In the genomic region with DNA sequence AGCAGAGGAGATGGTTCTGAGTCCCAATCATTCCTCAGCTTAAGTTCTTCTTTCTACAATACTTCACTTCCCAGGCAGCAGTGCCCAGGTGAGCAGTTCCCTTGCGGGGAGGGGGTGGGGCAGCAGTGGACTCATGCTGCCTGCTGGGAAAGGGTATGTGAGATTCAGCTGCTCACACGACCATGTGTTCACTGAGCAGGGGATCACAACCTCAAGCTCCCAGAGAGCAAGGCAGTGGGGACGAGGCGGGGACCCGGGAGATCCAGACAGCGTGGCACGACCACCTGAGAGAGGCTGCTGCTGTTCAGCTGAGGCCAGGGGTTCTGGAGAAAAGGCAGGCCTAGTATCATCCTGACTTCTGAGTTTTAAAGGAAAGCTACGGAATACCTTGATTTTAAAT, we compare ENCODE assay signal across 23 cellular contexts.
DNase-seq lines count a peak whose midpoint lies in the region; ATAC-seq, FAIRE-seq and TF ChIP-seq lines count a peak whose summit lies in the region.
"Had no signal": no experiment of that assay in that cellular context is flagged by ENCODE, and none has a peak within 500 bp of the region (broad histone marks: within the 10 kb centered on the region; RNA-seq: fewer than 3 reads in every experiment).

No MANE protein-coding gene starts in this region.

- peaks cover 55% of the 10 kb centered on the region for H3K4me1 ChIP-seq in A549

- H3K27ac ChIP-seq in A549 = peak overlapping the region; percentile 22 to 89; a peak in 5 of 6 replicates
- H3K27ac ChIP-seq: SK-N-MC had no signal

- H3K36me3 Mint-ChIP-seq in CD14-positive monocyte = peaks cover 0 to 2% of the 10 kb centered on the region in 2 donors
- peaks cover 21% of the 10 kb centered on the region for H3K36me3 Mint-ChIP-seq in dendritic cell treated with granulocyte-macrophage colony-stimulating factor and Interleukin-4, amounts not matched to agents 40 ng/mL and 50 ng/mL, for 4 days (ENCODE audit: low read depth)
- H3K36me3 Mint-ChIP-seq: brain, IgD-negative memory B cell had no signal

- WGBS in A549 (ENCODE audit: missing lambda C conversion rate) = 97% methylated on average over 6 of the region's 8 CpGs

- TF ChIP-seq EP300 in A549 (IDR thresholded peaks at IDR 0.05) = no peak

- no peak for TF ChIP-seq RAD21 in A549 (conservative IDR thresholded peaks at IDR 0.05 in 1 of 2, IDR thresholded peaks at IDR 0.05 in 1 of 2)

- no peak for TF ChIP-seq POLR2A in A549 (IDR thresholded peaks at IDR 0.05; ENCODE audit: low read length)

- POLR2A ChIA-PET in A549 (lab: Yijun Ruan, JAX) = interaction anchor here (1.2 kb wide), 1 partner anchor 422 kb away, joined by 3 read pairs; no protein-coding TSS in a partner anchor

- H3K27me3 Mint-ChIP-seq in CD14-positive monocyte (ENCODE audit: low read depth in 3 of 3) = peaks cover 0 to 5% (median 0%) of the 10 kb centered on the region in 3 donors
- H3K27me3 Mint-ChIP-seq in dendritic cell treated with granulocyte-macrophage colony-stimulating factor and Interleukin-4, amounts not matched to agents 40 ng/mL and 50 ng/mL, for 4 days = peaks cover 7% of the 10 kb centered on the region
- H3K27me3 Mint-ChIP-seq: brain, IgD-negative memory B cell, T-helper 17 cell had no signal

- no peak overlapping the region for H3K4me3 Mint-ChIP-seq in CD14-positive monocyte
- H3K4me3 Mint-ChIP-seq in dendritic cell treated with granulocyte-macrophage colony-stimulating factor and Interleukin-4, amounts not matched to agents 40 ng/mL and 50 ng/mL, for 4 days = no peak overlapping the region
- H3K4me3 Mint-ChIP-seq: IgD-negative memory B cell, T-helper 17 cell had no signal

- no peak overlapping the region for H3K4me3 ChIP-seq in A549
- H3K4me3 ChIP-seq: GM12878, lung, SK-N-MC had no signal

- TF ChIP-seq CTCF in A549 (IDR thresholded peaks at IDR 0.05) = no peak
- no peak for TF ChIP-seq CTCF in CD14-positive monocyte (IDR thresholded peaks at IDR 0.05)

- no peaks in the 10 kb centered on the region for H3K9me3 ChIP-seq in A549

- no peak for DNase-seq in A549 (ENCODE audit: low read depth in 1 of 2, low spot score in 1 of 2)
- no peak for DNase-seq in CD14-positive monocyte (ENCODE audit: low spot score)
- DNase-seq in sciatic nerve (ENCODE audit: low spot score) = peak; percentile 53
- DNase-seq in activated naive CD4-positive, alpha-beta T cell treated with Interleukin-2 at 50 U/mL for 16 hours = no peak
- DNase-seq in NCI-H1092 (lab: John Stamatoyannopoulos, UW) = no peak
- DNase-seq: activated CD4-positive, alpha-beta T cell treated with anti-CD3 and anti-CD28 coated beads, Interleukin-2, amount 50 U/mL, for 1 hour; activated CD8-positive, alpha-beta memory T cell treated with anti-CD3 and anti-CD28 coated beads, Interleukin-2, amount 50 U/mL, for 4 hours; DND-41; effector CD8-positive, alpha-beta T cell; foreskin melanocyte; islet precursor cell; NCI-H446 treated with DMSO at 0.1 percent for 48 hours; T-helper 17 cell; trophoblast cell had no signal

- FAIRE-seq in A549 (lab: Jason Lieb, UNC) = no peak
- FAIRE-seq: GM12878, RCC 7860 had no signal

- CTCF ChIA-PET in A549 (lab: Yijun Ruan, JAX) = interaction anchor here (0.8 to 5.5 kb wide), 3 partner anchors 15 to 421 kb away, joined by 3 to 59 read pairs (median 4); a partner anchor contains a TSS

- peaks cover 79% of the 10 kb centered on the region for H3K4me1 Mint-ChIP-seq in CD14-positive monocyte
- peaks cover 65% of the 10 kb centered on the region for H3K4me1 Mint-ChIP-seq in dendritic cell treated with granulocyte-macrophage colony-stimulating factor and Interleukin-4, amounts not matched to agents 40 ng/mL and 50 ng/mL, for 4 days (ENCODE audit: low read depth)

- peaks cover 0 to 3% (median 0%) of the 10 kb centered on the region in 7 donors for H3K9me3 Mint-ChIP-seq in CD14-positive monocyte
- no peaks in the 10 kb centered on the region for H3K9me3 Mint-ChIP-seq in dendritic cell treated with granulocyte-macrophage colony-stimulating factor and Interleukin-4, amounts not matched to agents 40 ng/mL and 50 ng/mL, for 4 days
- H3K9me3 Mint-ChIP-seq: IgD-negative memory B cell had no signal

- intact Hi-C loops in CD14-positive monocyte (cut with micrococcal nuclease) = loop anchor here (5.0 to 10.0 kb wide), 5 partner anchors 100 to 617 kb away; a partner anchor contains a TSS
- intact Hi-C loops in dendritic cell treated with granulocyte-macrophage colony-stimulating factor and Interleukin-4, amounts not matched to agents 40 ng/mL and 50 ng/mL, for 4 days (cut with micrococcal nuclease) = no loop called here
- intact Hi-C loops in sciatic nerve (cut with DNase I) = loop anchor here (2.0 kb wide), 1 partner anchor 418 kb away; no protein-coding TSS in a partner anchor

- ATAC-seq in A549 (no peak), sciatic nerve (no peak), HG03439 (IDR thresholded peaks at IDR 0.05; ENCODE audit: unreplicated experiment) (no peak)
- ATAC-seq: esophagus mucosa, GM12878, T-helper 17 cell had no signal

- no peak overlapping the region for H3K4me2 ChIP-seq in A549

- H3K27ac Mint-ChIP-seq in CD14-positive monocyte = peak overlapping the region; percentile 77 to 100 (median 93)
- peak overlapping the region; percentile 16 for H3K27ac Mint-ChIP-seq in dendritic cell treated with granulocyte-macrophage colony-stimulating factor and Interleukin-4, amounts not matched to agents 40 ng/mL and 50 ng/mL, for 4 days
- H3K27ac Mint-ChIP-seq: T-helper 17 cell had no signal

TF ChIP-seq in A549, 52 proteins besides CTCF, POLR2A, EP300 and RAD21:
- no peak for TF ChIP-seq MAFK (IDR thresholded peaks at IDR 0.05; ENCODE audit: partially characterized antibody)
- TF ChIP-seq CHD4 (IDR thresholded peaks at IDR 0.05; ENCODE audit: borderline replicate concordance) = no peak
- no peak for TF ChIP-seq NR3C1 (IDR thresholded peaks at IDR 0.05)
- TF ChIP-seq JUNB (IDR thresholded peaks at IDR 0.05) = no peak
- no peak for TF ChIP-seq HOXB5 (CRISPR knock-in tag; IDR thresholded peaks at IDR 0.05)
- no peak for TF ChIP-seq FOSL2 (IDR thresholded peaks at IDR 0.05)
- TF ChIP-seq FOSL2 (CRISPR knock-in tag; IDR thresholded peaks at IDR 0.05) = no peak
- no peak for TF ChIP-seq MYC (IDR thresholded peaks at IDR 0.05; ENCODE audit: borderline replicate concordance, low read length)
